ENCODE assay signal across 8 cellular contexts in the genomic region with DNA sequence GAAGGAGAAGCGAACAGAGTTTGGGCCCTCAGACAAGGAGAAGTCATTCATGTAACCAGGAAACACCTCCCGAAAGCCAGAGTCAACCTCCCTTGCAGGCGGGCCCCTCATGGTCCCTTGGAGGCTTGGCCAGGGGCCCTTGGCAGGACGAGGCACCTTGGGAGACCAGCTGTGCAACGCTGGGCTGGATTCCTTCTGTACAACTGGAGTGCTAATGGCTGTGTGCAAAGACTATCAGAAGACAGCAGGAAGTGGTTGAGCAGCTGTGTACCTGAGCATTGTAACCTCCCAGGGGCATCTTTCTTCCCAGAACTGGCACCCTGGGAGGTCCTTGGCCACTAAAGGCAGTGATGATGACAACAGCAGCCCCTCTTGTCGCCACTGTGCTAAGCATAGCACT. TPM values are rescaled to one million over a fixed set of nuclear protein-coding genes. Genes with fewer than 3 reads are reported as not detected.
"Had no signal": no experiment of that assay in that cellular context is flagged by ENCODE, and none has a peak within 500 bp of the region (broad histone marks: within the 10 kb centered on the region; RNA-seq: fewer than 3 reads in every experiment).

No MANE protein-coding gene starts in this region.

RNA-seq across cellular contexts. Expression of a gene that starts 38.5 kb away (rescaled TPM):
- total RNA-seq: LHCN-M2, MCF 10A, NCI-H460, PC-9, Peyer's patch, RPMI7951, SJSA1 had no signal
- polyA plus RNA-seq: IgD-negative memory B cell had no signal
